Comparison of ENCODE assay signal across 12 cellular contexts in genomic region chr16:74832228-74832627, GRCh38. TPM values are rescaled to one million over a fixed set of nuclear protein-coding genes. Genes with fewer than 3 reads are reported as not detected.
"Had no signal": no experiment of that assay in that cellular context is flagged by ENCODE, and none has a peak within 500 bp of the region (broad histone marks: within the 10 kb centered on the region; RNA-seq: fewer than 3 reads in every experiment).

No MANE protein-coding gene starts in this region.

- H3K4me3 ChIP-seq: GM23248, GM23338, HAP-1 had no signal

- H3K27ac ChIP-seq: GM23248 had no signal

- ATAC-seq: GM23338, HCT116 had no signal

- H2AFZ ChIP-seq: GM23248, GM23338 had no signal

- H3K9me3 ChIP-seq: HAP-1 had no signal

- FAIRE-seq: H1, H54 had no signal

- DNase-seq: GM23248, GOT3, H7, H9, HCEC 1CT, HFFc6 had no signal

- H3K4me2 ChIP-seq: GM23338 had no signal

- H3K36me3 ChIP-seq: HAP-1 had no signal

- H3K9ac ChIP-seq: GM23248 had no signal

RNA-seq across cellular contexts. Expression of gene FA2H, which starts 57.6 kb away (rescaled TPM):
- total RNA-seq: GM23248, H4, HFFc6 had no signal
- polyA plus RNA-seq: GM23248 had no signal
